ENCODE assay signal across 36 cellular contexts in the genomic region with DNA sequence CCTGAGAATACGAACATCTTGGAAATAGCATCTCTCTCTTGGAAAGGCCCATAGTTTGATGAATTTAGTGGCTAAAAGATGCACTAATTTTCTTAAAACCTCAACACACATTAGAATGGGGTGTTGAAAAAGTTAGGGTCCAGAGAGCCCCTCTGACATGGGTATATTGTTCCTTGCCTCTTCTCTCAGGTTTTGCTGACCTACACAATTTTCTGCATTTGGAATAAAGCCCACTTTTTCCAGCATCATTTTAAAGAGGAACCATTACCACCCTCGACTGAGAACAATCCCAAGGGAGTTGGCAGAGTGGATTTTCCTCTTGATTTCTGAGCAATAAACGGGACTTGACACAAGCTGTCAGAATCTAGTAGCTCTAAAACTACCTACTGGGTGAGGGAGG.
"Had no signal": no experiment of that assay in that cellular context is flagged by ENCODE, and none has a peak within 500 bp of the region (broad histone marks: within the 10 kb centered on the region; RNA-seq: fewer than 3 reads in every experiment).

No MANE protein-coding gene starts in this region.

- H3K4me1 Mint-ChIP-seq: activated CD4-positive, alpha-beta T cell treated with anti-CD3 and anti-CD28 coated beads for 36 hours; activated CD4-positive, alpha-beta T cell treated with anti-CD3 and anti-CD28 coated beads, Interleukin-2, amount 10 ng/mL, durations not matched to agents 24 days and 14 days; activated naive CD4-positive, alpha-beta T cell treated with anti-CD3 and anti-CD28 coated beads, Interleukin-2, amount 10 ng/mL, durations not matched to agents 7 days and 5 days; activated naive CD8-positive, alpha-beta T cell treated with anti-CD3 and anti-CD28 coated beads, Interleukin-2, amount 10 ng/mL, durations not matched to agents 7 days and 5 days had no signal

- H3K27me3 Mint-ChIP-seq: activated CD4-positive, alpha-beta T cell treated with anti-CD3 and anti-CD28 coated beads for 36 hours; activated CD4-positive, alpha-beta T cell treated with anti-CD3 and anti-CD28 coated beads, Interleukin-2, amount 10 ng/mL, durations not matched to agents 24 days and 14 days; activated CD8-positive, alpha-beta memory T cell treated with anti-CD3 and anti-CD28 coated beads, Interleukin-2, amount 10 ng/mL, durations not matched to agents 7 days and 5 days; activated naive CD4-positive, alpha-beta T cell treated with anti-CD3 and anti-CD28 coated beads, Interleukin-2, amount 10 ng/mL, durations not matched to agents 7 days and 5 days; activated naive CD8-positive, alpha-beta T cell treated with anti-CD3 and anti-CD28 coated beads, Interleukin-2, amount 10 ng/mL, durations not matched to agents 7 days and 5 days; dendritic cell treated with granulocyte-macrophage colony-stimulating factor and Interleukin-4, amounts not matched to agents 40 ng/mL and 50 ng/mL, for 4 days had no signal

- H3K36me3 Mint-ChIP-seq: activated CD4-positive, alpha-beta memory T cell treated with anti-CD3 and anti-CD28 coated beads for 36 hours; activated CD8-positive, alpha-beta memory T cell treated with anti-CD3 and anti-CD28 coated beads, Interleukin-2, amount 10 ng/mL, durations not matched to agents 7 days and 5 days; activated naive CD4-positive, alpha-beta T cell treated with anti-CD3 and anti-CD28 coated beads, Interleukin-2, amount 10 ng/mL, durations not matched to agents 7 days and 5 days; activated naive CD4-positive, alpha-beta T cell treated with anti-CD3 and anti-CD28 coated beads, Interleukin-2, amount 50 U/mL, for 72 hours; activated naive CD8-positive, alpha-beta T cell treated with anti-CD3 and anti-CD28 coated beads, Interleukin-2, amount 10 ng/mL, durations not matched to agents 7 days and 5 days; brain had no signal

- H3K27ac Mint-ChIP-seq: activated CD4-positive, alpha-beta memory T cell treated with anti-CD3 and anti-CD28 coated beads for 36 hours; activated CD4-positive, alpha-beta T cell treated with anti-CD3 and anti-CD28 coated beads for 36 hours; activated CD4-positive, alpha-beta T cell treated with anti-CD3 and anti-CD28 coated beads, Interleukin-2, amount 10 ng/mL, durations not matched to agents 24 days and 14 days; activated CD8-positive, alpha-beta memory T cell treated with anti-CD3 and anti-CD28 coated beads, Interleukin-2, amount 10 ng/mL, durations not matched to agents 7 days and 5 days; activated CD8-positive, alpha-beta T cell treated with anti-CD3 and anti-CD28 coated beads, Interleukin-2, amount 10 ng/mL, durations not matched to agents 7 days and 5 days; activated naive CD4-positive, alpha-beta T cell treated with anti-CD3 and anti-CD28 coated beads, Interleukin-2, amount 10 ng/mL, durations not matched to agents 7 days and 5 days; activated naive CD4-positive, alpha-beta T cell treated with anti-CD3 and anti-CD28 coated beads, Interleukin-2, amount 50 U/mL, for 72 hours; activated naive CD8-positive, alpha-beta T cell treated with anti-CD3 and anti-CD28 coated beads, Interleukin-2, amount 10 ng/mL, durations not matched to agents 7 days and 5 days; activated T-helper 1 cell treated with anti-CD3 and anti-CD28 coated beads, Interleukin-12 subunit alpha, Interleukin-12 subunit beta, Interleukin-2, Interleukin-4 antibody, amounts not matched to agents 30 ng/mL and 10 ng/mL and 1 ng/mL, durations not matched to agents 14 hours and 24 hours and 36 hours; activated T-helper 2 cell treated with anti-CD3 and anti-CD28 coated beads, Interferon-gamma antibody, Interleukin-2, Interleukin-4, amounts not matched to agents 10 μg/mL and 5 μg/mL and 100 μg/mL, durations not matched to agents 14 hours and 24 hours and 36 hours; brain; dendritic cell treated with granulocyte-macrophage colony-stimulating factor and Interleukin-4, amounts not matched to agents 40 ng/mL and 50 ng/mL, for 4 days; effector memory CD8-positive, alpha-beta T cell had no signal

- H3K4me1 ChIP-seq: ascending aorta, breast epithelium had no signal

- H3K36me3 ChIP-seq: ascending aorta, breast epithelium, cardiac muscle cell, esophagus squamous epithelium, gastroesophageal sphincter had no signal

- H3K4me3 Mint-ChIP-seq: activated CD4-positive, alpha-beta memory T cell treated with anti-CD3 and anti-CD28 coated beads for 36 hours; activated CD4-positive, alpha-beta T cell treated with anti-CD3 and anti-CD28 coated beads for 36 hours; activated CD4-positive, alpha-beta T cell treated with anti-CD3 and anti-CD28 coated beads, Interleukin-2, amount 10 ng/mL, durations not matched to agents 24 days and 14 days; activated CD8-positive, alpha-beta memory T cell treated with anti-CD3 and anti-CD28 coated beads, Interleukin-2, amount 10 ng/mL, durations not matched to agents 7 days and 5 days; activated CD8-positive, alpha-beta T cell treated with anti-CD3 and anti-CD28 coated beads, Interleukin-2, amount 10 ng/mL, durations not matched to agents 7 days and 5 days; activated naive CD4-positive, alpha-beta T cell treated with anti-CD3 and anti-CD28 coated beads, Interleukin-2, amount 10 ng/mL, durations not matched to agents 7 days and 5 days; activated naive CD8-positive, alpha-beta T cell treated with anti-CD3 and anti-CD28 coated beads, Interleukin-2, amount 10 ng/mL, durations not matched to agents 7 days and 5 days; activated T-helper 1 cell treated with anti-CD3 and anti-CD28 coated beads, Interleukin-12 subunit alpha, Interleukin-12 subunit beta, Interleukin-2, Interleukin-4 antibody, amounts not matched to agents 30 ng/mL and 10 ng/mL and 1 ng/mL, durations not matched to agents 14 hours and 24 hours and 36 hours; brain; dendritic cell treated with granulocyte-macrophage colony-stimulating factor and Interleukin-4, amounts not matched to agents 40 ng/mL and 50 ng/mL, for 4 days; effector memory CD8-positive, alpha-beta T cell had no signal

- H3K4me3 ChIP-seq: ascending aorta, breast epithelium, cardiac muscle cell, coronary artery, dorsolateral prefrontal cortex, esophagus squamous epithelium, gastroesophageal sphincter had no signal

- DNase-seq: activated CD4-positive, alpha-beta memory T cell treated with anti-CD3 and anti-CD28 coated beads for 36 hours; activated CD4-positive, alpha-beta T cell treated with anti-CD3 and anti-CD28 coated beads for 36 hours; activated CD4-positive, alpha-beta T cell treated with anti-CD3 and anti-CD28 coated beads, Interleukin-2, amount 10 ng/mL, durations not matched to agents 24 days and 14 days; activated CD4-positive, CD25-positive, alpha-beta regulatory T cell; activated CD4-positive, CD25-positive, alpha-beta regulatory T cell treated with anti-CD3 and anti-CD28 coated beads, Interleukin-2, amount 50 U/mL, for 72 hours; activated CD8-positive, alpha-beta memory T cell treated with anti-CD3 and anti-CD28 coated beads, Interleukin-2, amount 10 ng/mL, durations not matched to agents 7 days and 5 days; activated CD8-positive, alpha-beta memory T cell treated with anti-CD3 and anti-CD28 coated beads, Interleukin-2, amount 50 U/mL, for 4 hours; activated CD8-positive, alpha-beta T cell treated with anti-CD3 and anti-CD28 coated beads, Interleukin-2, amount 10 ng/mL, durations not matched to agents 7 days and 5 days; activated effector memory CD4-positive, alpha-beta T cell treated with anti-CD3 and anti-CD28 coated beads, Interleukin-2, amount 50 U/mL, for 16 hours; activated naive CD4-positive, alpha-beta T cell; activated naive CD4-positive, alpha-beta T cell treated with anti-CD3 and anti-CD28 coated beads, Interleukin-2, amount 10 ng/mL, durations not matched to agents 7 days and 5 days; activated naive CD8-positive, alpha-beta T cell treated with anti-CD3 and anti-CD28 coated beads, Interleukin-2, amount 10 ng/mL, durations not matched to agents 7 days and 5 days; activated T-cell treated with anti-CD3 and anti-CD28 coated beads, Interleukin-2, amount 50 U/mL, for 1 hour; activated T-cell treated with anti-CD3 and anti-CD28 coated beads, Interleukin-2, amount 50 U/mL, for 48 hours; central memory CD4-positive, alpha-beta T cell; cerebellar nuclear complex; dorsolateral prefrontal cortex; effector CD4-positive, alpha-beta T cell; effector memory CD8-positive, alpha-beta T cell; esophagus squamous epithelium; foreskin melanocyte; T-helper 1 cell; T-helper 2 cell had no signal

- H3K27me3 ChIP-seq: ascending aorta, breast epithelium, cardiac muscle cell had no signal

- ATAC-seq: activated CD4-positive, alpha-beta T cell treated with anti-CD3 and anti-CD28 coated beads for 36 hours; activated CD8-positive, alpha-beta memory T cell treated with anti-CD3 and anti-CD28 coated beads, Interleukin-2, amount 10 ng/mL, durations not matched to agents 7 days and 5 days; activated CD8-positive, alpha-beta T cell treated with anti-CD3 and anti-CD28 coated beads, Interleukin-2, amount 10 ng/mL, durations not matched to agents 7 days and 5 days; activated naive CD4-positive, alpha-beta T cell treated with anti-CD3 and anti-CD28 coated beads, Interleukin-2, amount 50 U/mL, for 72 hours; effector memory CD8-positive, alpha-beta T cell; gastroesophageal sphincter had no signal

- H3K9me3 ChIP-seq: ascending aorta, breast epithelium, esophagus squamous epithelium, gastroesophageal sphincter had no signal

- FAIRE-seq: endometrium, endothelial cell of umbilical vein had no signal

- H3K27ac ChIP-seq: ascending aorta, breast epithelium, cardiac muscle cell, coronary artery, dorsolateral prefrontal cortex, epithelial cell of prostate, esophagus squamous epithelium, gastroesophageal sphincter had no signal

- H3K9me3 Mint-ChIP-seq: activated CD4-positive, alpha-beta memory T cell treated with anti-CD3 and anti-CD28 coated beads for 36 hours; activated CD4-positive, alpha-beta T cell treated with anti-CD3 and anti-CD28 coated beads, Interleukin-2, amount 10 ng/mL, durations not matched to agents 24 days and 14 days; activated naive CD4-positive, alpha-beta T cell treated with anti-CD3 and anti-CD28 coated beads, Interleukin-2, amount 10 ng/mL, durations not matched to agents 7 days and 5 days; activated naive CD4-positive, alpha-beta T cell treated with anti-CD3 and anti-CD28 coated beads, Interleukin-2, amount 50 U/mL, for 72 hours; activated naive CD8-positive, alpha-beta T cell treated with anti-CD3 and anti-CD28 coated beads, Interleukin-2, amount 10 ng/mL, durations not matched to agents 7 days and 5 days; activated T-helper 1 cell treated with anti-CD3 and anti-CD28 coated beads, Interleukin-12 subunit alpha, Interleukin-12 subunit beta, Interleukin-2, Interleukin-4 antibody, amounts not matched to agents 30 ng/mL and 10 ng/mL and 1 ng/mL, durations not matched to agents 14 hours and 24 hours and 36 hours; activated T-helper 2 cell treated with anti-CD3 and anti-CD28 coated beads, Interferon-gamma antibody, Interleukin-2, Interleukin-4, amounts not matched to agents 10 μg/mL and 5 μg/mL and 100 μg/mL, durations not matched to agents 14 hours and 24 hours and 36 hours; brain; dendritic cell treated with granulocyte-macrophage colony-stimulating factor and Interleukin-4, amounts not matched to agents 40 ng/mL and 50 ng/mL, for 4 days; effector memory CD8-positive, alpha-beta T cell had no signal
